ENCODE assay signal across 1 cellular context in genomic region chr2:152355411-152355831, GRCh38.
TF ChIP-seq lines count a peak whose summit lies in the region.

No MANE protein-coding gene starts in this region.

TF ChIP-seq in HepG2, 621 proteins besides CTCF, POLR2A, EP300 and RAD21 (continued from another document):
- TF ChIP-seq ZBTB46 (CRISPR knock-in tag; IDR thresholded peaks at IDR 0.05; ENCODE audit: borderline replicate concordance) (no peak), ZMAT3 (CRISPR knock-in tag; conservative IDR thresholded peaks at IDR 0.05) (no peak), HNRNPUL1 (IDR thresholded peaks at IDR 0.05; ENCODE audit: low read depth, low read length) (no peak), NFRKB (IDR thresholded peaks at IDR 0.05) (no peak), ZNF280D (CRISPR knock-in tag; IDR thresholded peaks at IDR 0.05) (no peak), ZNF609 (CRISPR knock-in tag; IDR thresholded peaks at IDR 0.05; ENCODE audit: borderline replicate concordance) (no peak), PPARG (CRISPR knock-in tag; conservative IDR thresholded peaks at IDR 0.05) (peak; percentile 61; the same call in 1 of the 2 replicates), ZNF253 (CRISPR knock-in tag; IDR thresholded peaks at IDR 0.05; ENCODE audit: borderline replicate concordance) (no peak), ZFY (CRISPR knock-in tag; IDR thresholded peaks at IDR 0.05) (no peak), DNMT3B (CRISPR knock-in tag; conservative IDR thresholded peaks at IDR 0.05) (no peak), RARA (CRISPR knock-in tag; IDR thresholded peaks at IDR 0.05) (peak; percentile 58), ZBTB8A (CRISPR knock-in tag; IDR thresholded peaks at IDR 0.05; ENCODE audit: borderline replicate concordance, low read depth) (no peak)
